ENCODE assay signal across 23 cellular contexts in genomic region chr1:58714594-58714993, GRCh38.
"Had no signal": no experiment of that assay in that cellular context is flagged by ENCODE, and none has a peak within 500 bp of the region (broad histone marks: within the 10 kb centered on the region; RNA-seq: fewer than 3 reads in every experiment).

No MANE protein-coding gene starts in this region.

- H3K27ac ChIP-seq: epithelial cell of prostate, esophagus squamous epithelium, gastroesophageal sphincter, left ventricle myocardium inferior, lower lobe of right lung, pancreas, testis, tibial nerve had no signal

- H3K4me1 ChIP-seq: pancreas, testis had no signal

- H3K9me3 ChIP-seq: esophagus squamous epithelium, gastroesophageal sphincter, left ventricle myocardium inferior, lower lobe of right lung, pancreas, testis, tibial nerve had no signal

- DNase-seq: effector memory CD8-positive, alpha-beta T cell; esophagus squamous epithelium; foreskin fibroblast; glutamatergic neuron; immature natural killer cell; left ventricle myocardium inferior; lower lobe of right lung; midbrain; occipital lobe; pancreas; right cardiac atrium; stimulated activated CD4-positive, alpha-beta T cell treated with anti-CD3 and anti-CD28 coated beads, Interleukin-15, amount 100 ng/mL, for 24 hours; stimulated activated CD4-positive, alpha-beta T cell treated with anti-CD3 and anti-CD28 coated beads, Interleukin-1b, Interleukin-23, amount 100 ng/mL, for 48 hours; stimulated activated CD4-positive, alpha-beta T cell treated with anti-CD3 and anti-CD28 coated beads, Interleukin-4, amount 100 ng/mL, for 24 hours; stimulated activated naive CD8-positive, alpha-beta T cell treated with anti-CD3 and anti-CD28 coated beads, Interleukin-15, amount 100 ng/mL, for 72 hours; testis had no signal

- H3K4me3 ChIP-seq: esophagus squamous epithelium, gastroesophageal sphincter, left ventricle myocardium inferior, lower lobe of right lung, pancreas, testis, tibial nerve had no signal

- ATAC-seq: effector memory CD8-positive, alpha-beta T cell; gastroesophageal sphincter; lower lobe of right lung; natural killer cell treated with Interleukin-12 subunit alpha and Interleukin-12 subunit beta and Interleukin-15 and Interleukin-18, amount 100 ng/mL, for 72 hours; pancreas; right cardiac atrium; stimulated activated memory B cell treated with anti-CD40 and anti-IgM and Interleukin-4, amounts not matched to agents 10 μg/mL and 1 μg/mL and 100 μg/mL, for 72 hours; stimulated activated naive CD8-positive, alpha-beta T cell treated with anti-CD3 and anti-CD28 coated beads, Interleukin-15, amount 100 ng/mL, for 72 hours had no signal

- FAIRE-seq: colon, keratinocyte, pancreas had no signal

- H3K36me3 ChIP-seq: esophagus squamous epithelium, gastroesophageal sphincter, left ventricle myocardium inferior, lower lobe of right lung, pancreas, tibial nerve had no signal

- H3K27me3 ChIP-seq: esophagus squamous epithelium, gastroesophageal sphincter, pancreas, testis, tibial nerve had no signal
